In the genomic region with DNA sequence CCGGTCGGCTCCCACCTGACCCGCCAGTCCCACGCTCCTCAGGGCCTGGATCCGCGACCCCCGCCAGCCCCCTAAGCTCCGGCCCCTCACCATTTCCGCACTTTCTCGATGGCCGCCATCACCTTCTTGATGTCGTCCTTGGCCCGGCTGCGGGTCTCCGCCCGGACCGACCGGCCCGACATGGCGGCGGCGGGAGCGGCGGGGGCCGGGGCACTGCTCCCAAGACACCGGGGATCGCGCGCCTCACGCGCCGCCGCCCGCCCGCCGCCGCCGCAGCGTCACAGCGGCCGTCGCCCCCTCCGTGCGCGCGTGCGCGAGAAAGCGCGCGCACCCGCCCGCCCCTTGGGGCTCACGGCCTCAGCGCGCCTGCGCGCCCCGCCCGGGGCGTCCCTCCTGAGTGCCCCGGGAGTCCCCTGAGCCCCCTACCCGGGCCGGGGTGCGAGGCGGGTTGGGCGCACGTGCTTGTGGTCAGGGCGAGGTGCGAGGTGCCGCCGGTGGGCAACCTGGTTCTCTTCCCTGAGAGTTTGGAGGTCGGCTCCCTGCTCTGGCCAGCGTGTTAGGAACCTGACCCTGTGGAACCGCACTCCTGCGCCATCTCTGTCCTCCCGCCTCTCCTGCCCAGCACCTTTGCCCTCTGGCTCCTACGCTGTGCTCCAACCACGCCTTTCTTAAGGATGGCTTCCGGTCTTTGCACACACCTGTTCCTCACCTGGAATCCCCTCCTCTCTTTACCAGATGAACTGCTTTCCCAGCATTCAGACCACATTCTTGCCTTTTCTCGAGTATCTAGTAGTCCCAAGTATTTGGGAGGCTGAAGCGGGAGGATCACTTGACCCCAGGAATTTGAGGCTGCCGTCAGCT, we compare ENCODE assay signal across 8 cellular contexts. TPM values are rescaled to one million over a fixed set of nuclear protein-coding genes. Genes with fewer than 3 reads are reported as not detected.
DNase-seq lines count a peak whose midpoint lies in the region; ATAC-seq and TF ChIP-seq lines count a peak whose summit lies in the region.

Gene BCL7B, minus strand, starts transcription at position 294 of the 861 bp plus-strand sequence. Its CDS starts 112 bp downstream, at position 182.

- H4K20me1 ChIP-seq in fibroblast of lung (ENCODE audit: control insufficient read depth, extremely low read depth, insufficient read depth, low read length) = no peaks in the 10 kb centered on the region

- CTCF ChIA-PET in CD8-positive, alpha-beta memory T cell (lab: Charles Lee) = interaction anchor here (1.7 to 4.8 kb wide), 2 partner anchors 30 to 36 kb away, joined by 5 to 29 read pairs; partner anchors contain the start of gene BAZ1B
- CTCF ChIA-PET in Panc1 (lab: Charles Lee) = no interaction called here
- CTCF ChIA-PET in naive thymus-derived CD4-positive, alpha-beta T cell (lab: Charles Lee) = no interaction called here

- peaks cover 0 to 3% of the 10 kb centered on the region in 2 donors for H3K27me3 Mint-ChIP-seq in CD8-positive, alpha-beta memory T cell
- H3K27me3 Mint-ChIP-seq in activated T-helper 1 cell treated with anti-CD3 and anti-CD28 coated beads, Interleukin-12 subunit alpha, Interleukin-12 subunit beta, Interleukin-2, Interleukin-4 antibody, amounts not matched to agents 30 ng/mL and 10 ng/mL and 1 ng/mL, durations not matched to agents 14 hours and 24 hours and 36 hours (ENCODE audit: insufficient read depth) = peaks cover 8% of the 10 kb centered on the region
- peaks cover 0 to 2% (median 0%) of the 10 kb centered on the region in 5 donors for H3K27me3 Mint-ChIP-seq in naive thymus-derived CD4-positive, alpha-beta T cell
- no peaks in the 10 kb centered on the region for H3K27me3 Mint-ChIP-seq in stimulated activated memory B cell treated with anti-CD40 and anti-IgM and Interleukin-4, amounts not matched to agents 10 μg/mL and 1 μg/mL and 100 μg/mL, for 72 hours

- peak within 1 kb of the TSS; percentile 84 for H3K4me3 ChIP-seq in CD8-positive, alpha-beta memory T cell (ENCODE audit: low read length)
- peak within 1 kb of the TSS; percentile 57 to 99 for H3K4me3 ChIP-seq in Panc1 (ENCODE audit: low read depth in 2 of 2, low read length in 2 of 2)
- H3K4me3 ChIP-seq in fibroblast of lung (replicated peaks in 1 of 4; ENCODE audit: control extremely low read depth in 1 of 4, insufficient read depth in 1 of 4, low read depth in 3 of 4, low read length in 4 of 4) = peak within 1 kb of the TSS; percentile 72 to 94 (median 87)
- peak within 1 kb of the TSS; percentile 81 for H3K4me3 ChIP-seq in naive thymus-derived CD4-positive, alpha-beta T cell (ENCODE audit: low read length)

- H3K79me2 ChIP-seq in fibroblast of lung (ENCODE audit: control insufficient read depth, insufficient read depth, low read length) = peaks cover 38% of the 10 kb centered on the region

- H3K9me3 Mint-ChIP-seq in CD8-positive, alpha-beta memory T cell = no peaks in the 10 kb centered on the region
- no peaks in the 10 kb centered on the region for H3K9me3 Mint-ChIP-seq in activated T-helper 1 cell treated with anti-CD3 and anti-CD28 coated beads, Interleukin-12 subunit alpha, Interleukin-12 subunit beta, Interleukin-2, Interleukin-4 antibody, amounts not matched to agents 30 ng/mL and 10 ng/mL and 1 ng/mL, durations not matched to agents 14 hours and 24 hours and 36 hours
- H3K9me3 Mint-ChIP-seq in naive thymus-derived CD4-positive, alpha-beta T cell = peaks cover 0 to 4% (median 0%) of the 10 kb centered on the region in 11 donors
- H3K9me3 Mint-ChIP-seq in stimulated activated memory B cell treated with anti-CD40 and anti-IgM and Interleukin-4, amounts not matched to agents 10 μg/mL and 1 μg/mL and 100 μg/mL, for 72 hours = no peaks in the 10 kb centered on the region

- peaks cover 0 to 23% (median 2%) of the 10 kb centered on the region in 3 donors for H3K36me3 Mint-ChIP-seq in CD8-positive, alpha-beta memory T cell
- H3K36me3 Mint-ChIP-seq in activated T-helper 1 cell treated with anti-CD3 and anti-CD28 coated beads, Interleukin-12 subunit alpha, Interleukin-12 subunit beta, Interleukin-2, Interleukin-4 antibody, amounts not matched to agents 30 ng/mL and 10 ng/mL and 1 ng/mL, durations not matched to agents 14 hours and 24 hours and 36 hours (ENCODE audit: low read depth) = peaks cover 9% of the 10 kb centered on the region
- peaks cover 0 to 7% (median 3%) of the 10 kb centered on the region in 5 donors for H3K36me3 Mint-ChIP-seq in naive thymus-derived CD4-positive, alpha-beta T cell
- peaks cover 11% of the 10 kb centered on the region for H3K36me3 Mint-ChIP-seq in stimulated activated memory B cell treated with anti-CD40 and anti-IgM and Interleukin-4, amounts not matched to agents 10 μg/mL and 1 μg/mL and 100 μg/mL, for 72 hours

- DNase-seq in CD8-positive, alpha-beta memory T cell = peak; percentile 71 to 88 (median 81)
- DNase-seq in Panc1 (ENCODE audit: low read depth, low spot score) = peak; percentile 54
- peak; percentile 81 for DNase-seq in activated T-helper 1 cell treated with anti-CD3 and anti-CD28 coated beads, Interleukin-12 subunit alpha, Interleukin-12 subunit beta, Interleukin-2, Interleukin-4 antibody, amounts not matched to agents 30 ng/mL and 10 ng/mL and 1 ng/mL, durations not matched to agents 14 hours and 24 hours and 36 hours (ENCODE audit: low spot score)
- peak; percentile 45 to 53 for DNase-seq in fibroblast of lung (ENCODE audit: low read depth in 2 of 2)
- DNase-seq in naive thymus-derived CD4-positive, alpha-beta T cell = peak; percentile 74 to 88 (median 84)

- H3K36me3 ChIP-seq in CD8-positive, alpha-beta memory T cell (ENCODE audit: insufficient read depth, low read length) = no peaks in the 10 kb centered on the region
- H3K36me3 ChIP-seq in Panc1 (ENCODE audit: control insufficient read depth, insufficient read depth, low read length) = no peaks in the 10 kb centered on the region
- H3K36me3 ChIP-seq in fibroblast of lung (ENCODE audit: control insufficient read depth, insufficient read depth, low read length) = peaks cover 2% of the 10 kb centered on the region
- peaks cover 0 to 4% (median 4%) of the 10 kb centered on the region in 3 experiments for H3K36me3 ChIP-seq in naive thymus-derived CD4-positive, alpha-beta T cell (ENCODE audit: control insufficient read depth in 2 of 3, insufficient read depth in 3 of 3, low read length in 3 of 3)

- in situ Hi-C loops in Panc1 (cut with HindIII; ENCODE audit: low pct_unique_long_range_greater_than_20kb, low sequenced_read_pairs) = no loop called here

- no TSS peak for BruUV-seq in Panc1 (replicated peaks; lab: Mats Ljungman, UMichigan)

- no peak for TF ChIP-seq CTCF in Panc1 (IDR thresholded peaks at IDR 0.05)
- TF ChIP-seq CTCF in fibroblast of lung (conservative IDR thresholded peaks at IDR 0.05 in 1 of 2, IDR thresholded peaks at IDR 0.05 in 1 of 2; ENCODE audit: low read depth in 1 of 2, low read length in 2 of 2) = no peak

- H3K27ac ChIP-seq in CD8-positive, alpha-beta memory T cell (ENCODE audit: low read depth, low read length) = peak within 1 kb of the TSS; percentile 94
- H3K27ac ChIP-seq in Panc1 (ENCODE audit: low read length) = peak within 1 kb of the TSS; percentile 73
- peak within 1 kb of the TSS; percentile 97 for H3K27ac ChIP-seq in fibroblast of lung (ENCODE audit: insufficient read depth, low read length)
- H3K27ac ChIP-seq in naive thymus-derived CD4-positive, alpha-beta T cell (ENCODE audit: low read depth, low read length) = peak within 1 kb of the TSS; percentile 100

- H3K4me1 ChIP-seq in CD8-positive, alpha-beta memory T cell (ENCODE audit: insufficient read depth, low read length) = peaks cover 25% of the 10 kb centered on the region
- H3K4me1 ChIP-seq in Panc1 (ENCODE audit: control insufficient read depth, insufficient read depth, low read length) (peaks cover 11% of the 10 kb centered on the region), fibroblast of lung (ENCODE audit: control insufficient read depth, extremely low read depth, insufficient read depth, low read length) (peaks cover 11% of the 10 kb centered on the region)
- H3K4me1 ChIP-seq in naive thymus-derived CD4-positive, alpha-beta T cell (ENCODE audit: control insufficient read depth in 2 of 2, insufficient read depth in 2 of 2, low read length in 2 of 2) = peaks cover 17 to 23% of the 10 kb centered on the region in 2 donors

- intact Hi-C loops in Panc1 (cut with micrococcal nuclease; ENCODE audit: unreplicated experiment) = loop anchor here (5.0 kb wide), 1 partner anchor 35 kb away; the partner anchor contains the start of gene BAZ1B
- intact Hi-C loops in activated T-helper 1 cell treated with anti-CD3 and anti-CD28 coated beads, Interleukin-12 subunit alpha, Interleukin-12 subunit beta, Interleukin-2, Interleukin-4 antibody, amounts not matched to agents 30 ng/mL and 10 ng/mL and 1 ng/mL, durations not matched to agents 14 hours and 24 hours and 36 hours (cut with micrococcal nuclease) = loop anchor here (1.0 to 5.0 kb wide), 7 partner anchors 21 to 181 kb away; partner anchors contain the start of genes ABHD11, BAZ1B, BUD23 and DNAJC30
- intact Hi-C loops in naive thymus-derived CD4-positive, alpha-beta T cell (cut with micrococcal nuclease) = loop anchor here (1.0 to 10.0 kb wide), 8 partner anchors 21 to 1967 kb away; partner anchors contain the start of genes ABHD11 (in 2 of the 2), BAZ1B (in 2 of the 2), POM121 (in 1 of the 2) and RFC2 (in 1 of the 2)

- H3K4me3 Mint-ChIP-seq in CD8-positive, alpha-beta memory T cell = peak within 1 kb of the TSS; percentile 86 to 97 (median 93)
- H3K4me3 Mint-ChIP-seq in activated T-helper 1 cell treated with anti-CD3 and anti-CD28 coated beads, Interleukin-12 subunit alpha, Interleukin-12 subunit beta, Interleukin-2, Interleukin-4 antibody, amounts not matched to agents 30 ng/mL and 10 ng/mL and 1 ng/mL, durations not matched to agents 14 hours and 24 hours and 36 hours = peak within 1 kb of the TSS; percentile 95
- H3K4me3 Mint-ChIP-seq in naive thymus-derived CD4-positive, alpha-beta T cell = peak within 1 kb of the TSS; percentile 88 to 99 (median 94)
- peak within 1 kb of the TSS; percentile 93 for H3K4me3 Mint-ChIP-seq in stimulated activated memory B cell treated with anti-CD40 and anti-IgM and Interleukin-4, amounts not matched to agents 10 μg/mL and 1 μg/mL and 100 μg/mL, for 72 hours

- H3K9ac ChIP-seq in fibroblast of lung (ENCODE audit: insufficient read depth, low read length) = peak within 1 kb of the TSS; percentile 99

- peak within 1 kb of the TSS; percentile 48 for H2AFZ ChIP-seq in fibroblast of lung (ENCODE audit: low read length)

- no peaks in the 10 kb centered on the region for H3K27me3 ChIP-seq in CD8-positive, alpha-beta memory T cell (ENCODE audit: insufficient read depth, low read length, poor library complexity, severe bottlenecking)
- H3K27me3 ChIP-seq in Panc1 (ENCODE audit: control insufficient read depth, insufficient read depth, low read length) (no peaks in the 10 kb centered on the region), fibroblast of lung (ENCODE audit: control insufficient read depth, insufficient read depth, low read length) (no peaks in the 10 kb centered on the region)
- H3K27me3 ChIP-seq in naive thymus-derived CD4-positive, alpha-beta T cell (ENCODE audit: control insufficient read depth in 2 of 2, insufficient read depth in 2 of 2, low read length in 2 of 2) = no peaks in the 10 kb centered on the region

- peak within 1 kb of the TSS; percentile 94 for H3K4me2 ChIP-seq in fibroblast of lung (ENCODE audit: extremely low read depth, insufficient read depth, low read length)

- no peaks in the 10 kb centered on the region for H3K9me3 ChIP-seq in CD8-positive, alpha-beta memory T cell (ENCODE audit: low read length)
- H3K9me3 ChIP-seq in Panc1 (ENCODE audit: control insufficient read depth, insufficient read depth, low read depth, low read length) = no peaks in the 10 kb centered on the region
- no peaks in the 10 kb centered on the region for H3K9me3 ChIP-seq in fibroblast of lung (ENCODE audit: control insufficient read depth, insufficient read depth, low read depth, low read length)
- no peaks in the 10 kb centered on the region for H3K9me3 ChIP-seq in naive thymus-derived CD4-positive, alpha-beta T cell (ENCODE audit: control insufficient read depth in 2 of 3, low read length in 3 of 3)

- peaks cover 20 to 41% (median 30%) of the 10 kb centered on the region in 3 donors for H3K4me1 Mint-ChIP-seq in CD8-positive, alpha-beta memory T cell
- peaks cover 38% of the 10 kb centered on the region for H3K4me1 Mint-ChIP-seq in activated T-helper 1 cell treated with anti-CD3 and anti-CD28 coated beads, Interleukin-12 subunit alpha, Interleukin-12 subunit beta, Interleukin-2, Interleukin-4 antibody, amounts not matched to agents 30 ng/mL and 10 ng/mL and 1 ng/mL, durations not matched to agents 14 hours and 24 hours and 36 hours (ENCODE audit: low read depth)
- H3K4me1 Mint-ChIP-seq in naive thymus-derived CD4-positive, alpha-beta T cell = peaks cover 18 to 38% (median 30%) of the 10 kb centered on the region in 7 donors
- peaks cover 46% of the 10 kb centered on the region for H3K4me1 Mint-ChIP-seq in stimulated activated memory B cell treated with anti-CD40 and anti-IgM and Interleukin-4, amounts not matched to agents 10 μg/mL and 1 μg/mL and 100 μg/mL, for 72 hours

- H3K27ac Mint-ChIP-seq in CD8-positive, alpha-beta memory T cell = peak within 1 kb of the TSS; percentile 94 to 99 (median 96)
- peak within 1 kb of the TSS; percentile 98 for H3K27ac Mint-ChIP-seq in activated T-helper 1 cell treated with anti-CD3 and anti-CD28 coated beads, Interleukin-12 subunit alpha, Interleukin-12 subunit beta, Interleukin-2, Interleukin-4 antibody, amounts not matched to agents 30 ng/mL and 10 ng/mL and 1 ng/mL, durations not matched to agents 14 hours and 24 hours and 36 hours
- H3K27ac Mint-ChIP-seq in naive thymus-derived CD4-positive, alpha-beta T cell = peak within 1 kb of the TSS; percentile 93 to 99 (median 98)
- peak within 1 kb of the TSS; percentile 96 for H3K27ac Mint-ChIP-seq in stimulated activated memory B cell treated with anti-CD40 and anti-IgM and Interleukin-4, amounts not matched to agents 10 μg/mL and 1 μg/mL and 100 μg/mL, for 72 hours

- peak; percentile 48 for ATAC-seq in GM19395 (IDR thresholded peaks at IDR 0.05; ENCODE audit: unreplicated experiment)
- peak; percentile 34 for ATAC-seq in HG03565 (IDR thresholded peaks at IDR 0.05; ENCODE audit: unreplicated experiment)
- peak; percentile 83 for ATAC-seq in Panc1
- peak; percentile 77 for ATAC-seq in naive thymus-derived CD4-positive, alpha-beta T cell
- ATAC-seq in stimulated activated memory B cell treated with anti-CD40 and anti-IgM and Interleukin-4, amounts not matched to agents 10 μg/mL and 1 μg/mL and 100 μg/mL, for 72 hours = peak; percentile 83

- POLR2A ChIA-PET in CD8-positive, alpha-beta memory T cell (lab: Charles Lee) = interaction anchor here (0.6 to 5.3 kb wide), 6 partner anchors 9 to 49 kb away, joined by 3 to 62 read pairs (median 6); partner anchors contain the start of genes BAZ1B and TBL2
- POLR2A ChIA-PET in Panc1 (lab: Charles Lee) = interaction anchor here (0.5 to 1.1 kb wide), 5 partner anchors 9 to 115 kb away, joined by 3 to 7 read pairs (median 4); partner anchors contain the start of gene BAZ1B
- POLR2A ChIA-PET in naive thymus-derived CD4-positive, alpha-beta T cell (lab: Charles Lee) = interaction anchor here (0.6 to 4.4 kb wide), 10 partner anchors 8 to 71 kb away, joined by 3 to 46 read pairs (median 6); partner anchors contain the start of genes BAZ1B and TBL2

RNA-seq across cellular contexts. Expression of gene BCL7B, which starts in this region (rescaled TPM):
- total RNA-seq in CD8-positive, alpha-beta memory T cell = 10 to 100 TPM; 68.9 to 72.6 TPM
- 101 TPM for polyA plus RNA-seq in CD8-positive, alpha-beta memory T cell
- total RNA-seq in Panc1 (2021; ENCODE audit: unreplicated experiment) (95.4 TPM), fibroblast of lung (20.0 and 26.9 TPM in 2 replicates)
- 89.8 TPM for polyA plus RNA-seq in Panc1 (2012; ENCODE audit: insufficient read length)
- 80.6 and 86.0 TPM in 2 replicates for total RNA-seq in activated T-helper 1 cell treated with anti-CD3 and anti-CD28 coated beads, Interleukin-12 subunit alpha, Interleukin-12 subunit beta, Interleukin-2, Interleukin-4 antibody, amounts not matched to agents 30 ng/mL and 10 ng/mL and 1 ng/mL, durations not matched to agents 14 hours and 24 hours and 36 hours
- polyA plus RNA-seq in fibroblast of lung = 53.9 and 63.2 TPM in 2 replicates
- polyA plus RNA-seq in fibroblast of lung (2012) = 49.8 and 55.1 TPM in 2 replicates
- polyA minus RNA-seq in fibroblast of lung (ENCODE audit: low replicate concordance) = 51.1 and 58.3 TPM in 2 replicates
- 100 to 1,000 TPM in 2 of 5 experiments, 10 to 100 TPM in 3; 57.3 to 118 (median 78.6) TPM for total RNA-seq in naive thymus-derived CD4-positive, alpha-beta T cell
- 10 to 100 TPM; 80.5 to 89.1 TPM for polyA plus RNA-seq in naive thymus-derived CD4-positive, alpha-beta T cell

Comparison
In these comparisons a context has a peak if more than half of its experiments do, and no peak if none do; other contexts are left out.
1. Peak in every context shown above with its lines: DNase-seq, ATAC-seq, H3K4me3 ChIP-seq and H3K27ac ChIP-seq.